1 cellular context compared by ENCODE assay signal in the genomic region with DNA sequence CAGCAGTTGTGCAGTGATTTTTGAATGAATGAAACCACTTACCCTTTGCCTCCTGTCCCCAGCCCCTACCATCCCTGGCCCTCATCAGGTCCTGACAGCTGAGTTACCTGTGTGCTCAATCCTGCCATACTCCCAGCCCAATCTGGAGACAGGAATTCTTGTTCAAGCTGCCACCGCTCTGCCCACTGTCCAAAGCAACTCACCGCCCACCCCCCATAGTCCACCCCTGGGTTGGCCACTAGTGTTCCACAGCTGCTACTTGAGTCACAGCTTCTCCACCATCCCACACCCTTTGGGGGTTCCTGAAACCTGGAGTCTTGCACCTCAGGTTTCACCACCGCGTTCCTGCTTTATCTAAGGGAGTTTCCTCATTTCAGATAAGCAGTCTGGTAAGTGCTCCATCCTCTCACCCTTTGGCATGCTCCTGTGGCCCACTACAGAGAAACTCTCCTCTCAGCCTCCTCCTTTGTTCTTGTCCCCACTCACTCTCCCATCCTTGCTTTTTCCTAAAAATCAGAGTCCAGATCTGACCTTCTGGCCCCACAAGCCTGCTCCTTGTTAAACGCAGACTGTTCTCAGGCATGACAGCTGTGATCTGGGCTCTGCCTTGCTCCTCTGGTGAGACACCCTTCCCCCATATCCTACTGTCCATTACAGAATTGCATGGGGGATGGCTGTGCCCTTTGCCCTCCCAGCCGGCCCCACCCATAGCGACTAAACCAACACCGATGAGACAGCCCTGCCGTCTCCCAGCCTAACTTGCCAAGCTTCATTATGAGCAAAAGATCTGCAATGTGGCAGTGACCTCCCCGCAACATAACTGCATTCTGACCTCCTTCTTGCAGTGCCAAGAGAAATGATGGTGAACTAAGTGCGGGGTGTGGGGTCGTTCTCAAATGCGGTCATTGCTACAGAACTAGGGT.
A peak's percentile ranks its signal among the peaks of the same experiment; 100 is the strongest.
TF ChIP-seq lines count a peak whose summit lies in the region.

No MANE protein-coding gene starts in this region.

TF ChIP-seq in HepG2, 621 proteins besides CTCF, POLR2A, EP300 and RAD21 (continued from another document and continues in another):
- TF ChIP-seq ARID5B (CRISPR knock-in tag; IDR thresholded peaks at IDR 0.05): peak; percentile 49; the same call in 1 of the 2 replicates
- no peak; the same call in 1 of the 2 replicates for TF ChIP-seq MTA1 (CRISPR knock-in tag; IDR thresholded peaks at IDR 0.05; ENCODE audit: borderline replicate concordance)
- peak; percentile 50; the same call in 1 of the 2 replicates for TF ChIP-seq PATZ1 (CRISPR knock-in tag; IDR thresholded peaks at IDR 0.05)
- peak; percentile 64; the same call in 1 of the 2 replicates for TF ChIP-seq NCOR1 (IDR thresholded peaks at IDR 0.05; ENCODE audit: borderline replicate concordance, low read length)
- TF ChIP-seq, protein P1, sequence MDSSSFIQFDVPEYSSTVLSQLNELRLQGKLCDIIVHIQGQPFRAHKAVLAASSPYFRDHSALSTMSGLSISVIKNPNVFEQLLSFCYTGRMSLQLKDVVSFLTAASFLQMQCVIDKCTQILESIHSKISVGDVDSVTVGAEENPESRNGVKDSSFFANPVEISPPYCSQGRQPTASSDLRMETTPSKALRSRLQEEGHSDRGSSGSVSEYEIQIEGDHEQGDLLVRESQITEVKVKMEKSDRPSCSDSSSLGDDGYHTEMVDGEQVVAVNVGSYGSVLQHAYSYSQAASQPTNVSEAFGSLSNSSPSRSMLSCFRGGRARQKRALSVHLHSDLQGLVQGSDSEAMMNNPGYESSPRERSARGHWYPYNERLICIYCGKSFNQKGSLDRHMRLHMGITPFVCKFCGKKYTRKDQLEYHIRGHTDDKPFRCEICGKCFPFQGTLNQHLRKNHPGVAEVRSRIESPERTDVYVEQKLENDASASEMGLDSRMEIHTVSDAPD (CRISPR knock-in tag; IDR thresholded peaks at IDR 0.05): no peak
- TF ChIP-seq XRCC5 (optimal IDR thresholded peaks at IDR 0.05; ENCODE audit: low read length): peak; percentile 32
- peak; percentile 69; the same call in 1 of the 2 replicates for TF ChIP-seq SP5 (CRISPR knock-in tag; IDR thresholded peaks at IDR 0.05; ENCODE audit: borderline replicate concordance, low read depth)
- TF ChIP-seq, protein P2, sequence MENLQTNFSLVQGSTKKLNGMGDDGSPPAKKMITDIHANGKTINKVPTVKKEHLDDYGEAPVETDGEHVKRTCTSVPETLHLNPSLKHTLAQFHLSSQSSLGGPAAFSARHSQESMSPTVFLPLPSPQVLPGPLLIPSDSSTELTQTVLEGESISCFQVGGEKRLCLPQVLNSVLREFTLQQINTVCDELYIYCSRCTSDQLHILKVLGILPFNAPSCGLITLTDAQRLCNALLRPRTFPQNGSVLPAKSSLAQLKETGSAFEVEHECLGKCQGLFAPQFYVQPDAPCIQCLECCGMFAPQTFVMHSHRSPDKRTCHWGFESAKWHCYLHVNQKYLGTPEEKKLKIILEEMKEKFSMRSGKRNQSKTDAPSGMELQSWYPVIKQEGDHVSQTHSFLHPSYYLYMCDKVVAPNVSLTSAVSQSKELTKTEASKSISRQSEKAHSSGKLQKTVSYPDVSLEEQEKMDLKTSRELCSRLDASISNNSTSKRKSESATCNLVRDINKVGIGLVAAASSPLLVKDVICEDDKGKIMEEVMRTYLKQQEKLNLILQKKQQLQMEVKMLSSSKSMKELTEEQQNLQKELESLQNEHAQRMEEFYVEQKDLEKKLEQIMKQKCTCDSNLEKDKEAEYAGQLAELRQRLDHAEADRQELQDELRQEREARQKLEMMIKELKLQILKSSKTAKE (CRISPR knock-in tag; IDR thresholded peaks at IDR 0.05; ENCODE audit: borderline replicate concordance): peak; percentile 56; the same call in 1 of the 2 replicates
- no peak for TF ChIP-seq ZNF841 (CRISPR knock-in tag; IDR thresholded peaks at IDR 0.05; ENCODE audit: borderline replicate concordance)
- TF ChIP-seq NFATC3 (CRISPR knock-in tag; IDR thresholded peaks at IDR 0.05): no peak
- no peak for TF ChIP-seq MED8 (CRISPR knock-in tag; IDR thresholded peaks at IDR 0.05; ENCODE audit: insufficient replicate concordance)
- TF ChIP-seq SALL1 (CRISPR knock-in tag; IDR thresholded peaks at IDR 0.05): peak; percentile 60; the same call in 1 of the 2 replicates
- TF ChIP-seq ZNF687 (CRISPR knock-in tag; IDR thresholded peaks at IDR 0.05): peak; percentile 43; the same call in 1 of the 2 replicates
- TF ChIP-seq HDAC2 (CRISPR knock-in tag; IDR thresholded peaks at IDR 0.05): 0 out of 2 replicates have a peak, but pooled peaks have one; percentile 36
- no peak for TF ChIP-seq ZNF761 (CRISPR knock-in tag; conservative IDR thresholded peaks at IDR 0.05)
- TF ChIP-seq CHCHD3 (CRISPR knock-in tag; IDR thresholded peaks at IDR 0.05): no peak
- peak; percentile 68; the same call in 1 of the 2 replicates for TF ChIP-seq NR2C2 (CRISPR knock-in tag; IDR thresholded peaks at IDR 0.05; ENCODE audit: borderline replicate concordance)
- TF ChIP-seq ZNF333 (CRISPR knock-in tag; IDR thresholded peaks at IDR 0.05; ENCODE audit: borderline replicate concordance): no peak
- no peak for TF ChIP-seq MIER3 (CRISPR knock-in tag; IDR thresholded peaks at IDR 0.05; ENCODE audit: borderline replicate concordance)
- TF ChIP-seq HNRNPLL (IDR thresholded peaks at IDR 0.05; ENCODE audit: low read depth, low read length, poor library complexity, severe bottlenecking): no peak
- no peak for TF ChIP-seq BRF2 (CRISPR knock-in tag; IDR thresholded peaks at IDR 0.05)
- no peak for TF ChIP-seq FIP1L1 (IDR thresholded peaks at IDR 0.05; ENCODE audit: borderline replicate concordance, insufficient read depth, low read depth, low read length)
- TF ChIP-seq HOXA3 (CRISPR knock-in tag; IDR thresholded peaks at IDR 0.05): peak; percentile 44; the same call in 1 of the 2 replicates
- peak; percentile 64; the same call in 1 of the 2 replicates for TF ChIP-seq ZMYM4 (CRISPR knock-in tag; IDR thresholded peaks at IDR 0.05)
- peak; percentile 44; the same call in 1 of the 2 replicates for TF ChIP-seq KDM2A (CRISPR knock-in tag; IDR thresholded peaks at IDR 0.05; ENCODE audit: borderline replicate concordance, low read depth)
- peak; percentile 50 for TF ChIP-seq PAXIP1 (CRISPR knock-in tag; conservative IDR thresholded peaks at IDR 0.05)
- TF ChIP-seq BHLHE40 (IDR thresholded peaks at IDR 0.05; ENCODE audit: low read length): no peak
- peak; percentile 36; the same call in 1 of the 2 replicates for TF ChIP-seq FOSL2 (CRISPR knock-in tag; IDR thresholded peaks at IDR 0.05)
- no peak for TF ChIP-seq HNRNPUL1 (IDR thresholded peaks at IDR 0.05; ENCODE audit: low read depth, low read length)
- no peak for TF ChIP-seq ZNF569 (CRISPR knock-in tag; IDR thresholded peaks at IDR 0.05; ENCODE audit: borderline replicate concordance)
- 0 out of 2 replicates have a peak, but pooled peaks have one; percentile 36 for TF ChIP-seq KLF12 (CRISPR knock-in tag; IDR thresholded peaks at IDR 0.05; ENCODE audit: borderline replicate concordance)
- TF ChIP-seq SOX6 (IDR thresholded peaks at IDR 0.05): no peak
- TF ChIP-seq SOX6 (CRISPR knock-in tag; IDR thresholded peaks at IDR 0.05): 0 out of 2 replicates have a peak, but pooled peaks have one; percentile 39
- TF ChIP-seq ESRRA (CRISPR knock-in tag; IDR thresholded peaks at IDR 0.05; ENCODE audit: low read depth): no peak
- peak; percentile 40 for TF ChIP-seq RARA (CRISPR knock-in tag; IDR thresholded peaks at IDR 0.05)
- TF ChIP-seq ZNF317 (CRISPR knock-in tag; IDR thresholded peaks at IDR 0.05): no peak
